8 cellular contexts compared by ENCODE assay signal in the genomic region with DNA sequence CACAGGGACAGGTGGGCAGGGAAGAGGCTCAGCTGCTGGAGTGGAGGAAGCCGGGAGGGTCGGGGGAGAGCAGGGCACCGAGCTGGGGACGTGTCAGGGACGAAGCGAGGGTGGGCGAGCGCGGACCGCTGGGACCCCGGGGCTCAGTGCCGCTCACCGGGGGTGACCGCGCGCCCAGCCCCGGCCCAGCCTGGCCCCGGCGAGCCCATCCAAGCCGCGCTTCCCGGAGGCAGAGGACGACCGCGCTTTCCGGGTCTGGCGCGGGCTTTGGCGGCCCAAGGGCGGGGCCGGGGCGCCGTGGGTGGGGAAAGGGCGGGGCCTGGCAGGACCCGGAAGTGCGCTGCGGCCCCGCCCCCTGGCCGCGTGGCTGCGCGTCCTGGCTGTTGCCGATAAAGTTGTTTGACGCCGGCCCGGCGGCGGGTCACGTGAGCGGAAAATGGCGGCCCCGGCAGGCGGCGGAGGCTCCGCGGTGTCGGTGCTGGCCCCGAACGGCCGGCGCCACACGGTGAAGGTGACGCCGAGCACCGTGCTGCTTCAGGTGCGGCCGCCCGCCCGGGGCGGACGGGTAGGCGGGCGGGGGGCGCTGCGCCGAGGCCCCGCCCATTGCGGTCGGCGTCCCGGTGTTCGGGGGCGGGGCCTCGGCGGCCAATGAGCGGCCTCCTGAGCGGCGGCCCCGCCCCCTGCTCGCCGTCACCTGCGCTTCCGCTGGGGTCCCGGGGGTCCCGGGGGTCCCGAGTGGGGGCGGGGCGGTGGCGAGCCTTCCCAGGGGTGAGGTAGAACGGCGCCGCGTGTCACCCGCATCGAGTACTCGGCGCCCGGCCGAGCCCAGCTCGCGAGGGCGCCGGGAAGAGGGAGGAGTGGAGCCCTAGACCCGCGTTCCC. TPM values are rescaled to one million over a fixed set of nuclear protein-coding genes. Genes with fewer than 3 reads are reported as not detected.
DNase-seq lines count a peak whose midpoint lies in the region; ATAC-seq and TF ChIP-seq lines count a peak whose summit lies in the region.

A gene with protein sequence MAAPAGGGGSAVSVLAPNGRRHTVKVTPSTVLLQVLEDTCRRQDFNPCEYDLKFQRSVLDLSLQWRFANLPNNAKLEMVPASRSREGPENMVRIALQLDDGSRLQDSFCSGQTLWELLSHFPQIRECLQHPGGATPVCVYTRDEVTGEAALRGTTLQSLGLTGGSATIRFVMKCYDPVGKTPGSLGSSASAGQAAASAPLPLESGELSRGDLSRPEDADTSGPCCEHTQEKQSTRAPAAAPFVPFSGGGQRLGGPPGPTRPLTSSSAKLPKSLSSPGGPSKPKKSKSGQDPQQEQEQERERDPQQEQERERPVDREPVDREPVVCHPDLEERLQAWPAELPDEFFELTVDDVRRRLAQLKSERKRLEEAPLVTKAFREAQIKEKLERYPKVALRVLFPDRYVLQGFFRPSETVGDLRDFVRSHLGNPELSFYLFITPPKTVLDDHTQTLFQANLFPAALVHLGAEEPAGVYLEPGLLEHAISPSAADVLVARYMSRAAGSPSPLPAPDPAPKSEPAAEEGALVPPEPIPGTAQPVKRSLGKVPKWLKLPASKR (plus strand): TSS at position 419 of the 881 bp plus-strand sequence. CDS start 18 bp downstream, at position 437.

- peak within 1 kb of the TSS; percentile 85 for H3K27ac ChIP-seq in fibroblast of lung (ENCODE audit: insufficient read depth, low read length)

- H3K27ac Mint-ChIP-seq in activated T-helper 1 cell treated with anti-CD3 and anti-CD28 coated beads, Interleukin-12 subunit alpha, Interleukin-12 subunit beta, Interleukin-2, Interleukin-4 antibody, amounts not matched to agents 30 ng/mL and 10 ng/mL and 1 ng/mL, durations not matched to agents 14 hours and 24 hours and 36 hours: peak within 1 kb of the TSS; percentile 99
- H3K27ac Mint-ChIP-seq in naive thymus-derived CD8-positive, alpha-beta T cell: peak within 1 kb of the TSS; percentile 91 to 99 (median 97)
- peak within 1 kb of the TSS; percentile 93 for H3K27ac Mint-ChIP-seq in stimulated activated memory B cell treated with anti-CD40 and anti-IgM and Interleukin-4, amounts not matched to agents 10 μg/mL and 1 μg/mL and 100 μg/mL, for 72 hours

- H3K4me2 ChIP-seq in fibroblast of lung (ENCODE audit: extremely low read depth, insufficient read depth, low read length): peak within 1 kb of the TSS; percentile 97

- no peaks in the 10 kb centered on the region for H3K27me3 ChIP-seq in fibroblast of lung (ENCODE audit: control insufficient read depth, insufficient read depth, low read length)

- no peak for TF ChIP-seq RAD21 in Ishikawa (IDR thresholded peaks at IDR 0.05; ENCODE audit: low read depth)

- peaks cover 32% of the 10 kb centered on the region for H3K4me1 Mint-ChIP-seq in activated T-helper 1 cell treated with anti-CD3 and anti-CD28 coated beads, Interleukin-12 subunit alpha, Interleukin-12 subunit beta, Interleukin-2, Interleukin-4 antibody, amounts not matched to agents 30 ng/mL and 10 ng/mL and 1 ng/mL, durations not matched to agents 14 hours and 24 hours and 36 hours (ENCODE audit: low read depth)
- H3K4me1 Mint-ChIP-seq in naive thymus-derived CD8-positive, alpha-beta T cell: peaks cover 14 to 50% (median 42%) of the 10 kb centered on the region in 4 donors
- peaks cover 40% of the 10 kb centered on the region for H3K4me1 Mint-ChIP-seq in stimulated activated memory B cell treated with anti-CD40 and anti-IgM and Interleukin-4, amounts not matched to agents 10 μg/mL and 1 μg/mL and 100 μg/mL, for 72 hours

- H3K4me1 ChIP-seq in fibroblast of lung (ENCODE audit: control insufficient read depth, extremely low read depth, insufficient read depth, low read length): no peaks in the 10 kb centered on the region

- H3K79me2 ChIP-seq in fibroblast of lung (ENCODE audit: control insufficient read depth, insufficient read depth, low read length): no peaks in the 10 kb centered on the region

- peak; percentile 41; the same call in 1 of the 2 replicates for TF ChIP-seq EP300 in Ishikawa (IDR thresholded peaks at IDR 0.05; ENCODE audit: borderline replicate concordance)

- POLR2A ChIA-PET in naive thymus-derived CD8-positive, alpha-beta T cell (lab: Charles Lee): interaction anchor here (0.7 to 5.4 kb wide), 11 partner anchors 10 to 739 kb away, joined by 3 to 54 read pairs (median 4); a partner anchor contains a TSS

- no peaks in the 10 kb centered on the region for H3K9me3 Mint-ChIP-seq in activated T-helper 1 cell treated with anti-CD3 and anti-CD28 coated beads, Interleukin-12 subunit alpha, Interleukin-12 subunit beta, Interleukin-2, Interleukin-4 antibody, amounts not matched to agents 30 ng/mL and 10 ng/mL and 1 ng/mL, durations not matched to agents 14 hours and 24 hours and 36 hours
- peaks cover 0 to 2% (median 0%) of the 10 kb centered on the region in 9 donors for H3K9me3 Mint-ChIP-seq in naive thymus-derived CD8-positive, alpha-beta T cell
- no peaks in the 10 kb centered on the region for H3K9me3 Mint-ChIP-seq in stimulated activated memory B cell treated with anti-CD40 and anti-IgM and Interleukin-4, amounts not matched to agents 10 μg/mL and 1 μg/mL and 100 μg/mL, for 72 hours

- DNase-seq in DMS53 (lab: John Stamatoyannopoulos, UW) (peak; percentile 98), RKO (ENCODE audit: low spot score) (peak; percentile 87), fibroblast of lung (ENCODE audit: low read depth in 2 of 2) (peak; percentile 85 to 91)
- peak; percentile 86 for DNase-seq in activated T-helper 1 cell treated with anti-CD3 and anti-CD28 coated beads, Interleukin-12 subunit alpha, Interleukin-12 subunit beta, Interleukin-2, Interleukin-4 antibody, amounts not matched to agents 30 ng/mL and 10 ng/mL and 1 ng/mL, durations not matched to agents 14 hours and 24 hours and 36 hours (ENCODE audit: low spot score)
- DNase-seq in naive thymus-derived CD8-positive, alpha-beta T cell: peak; percentile 80 to 97 (median 92)

- H3K9ac ChIP-seq in fibroblast of lung (ENCODE audit: insufficient read depth, low read length): peak within 1 kb of the TSS; percentile 96

- peak within 1 kb of the TSS; percentile 70 to 88 (median 78) for H3K4me3 ChIP-seq in fibroblast of lung (replicated peaks in 1 of 4; ENCODE audit: control extremely low read depth in 1 of 4, insufficient read depth in 1 of 4, low read depth in 3 of 4, low read length in 4 of 4)

- peak within 1 kb of the TSS; percentile 97 for H3K4me3 Mint-ChIP-seq in activated T-helper 1 cell treated with anti-CD3 and anti-CD28 coated beads, Interleukin-12 subunit alpha, Interleukin-12 subunit beta, Interleukin-2, Interleukin-4 antibody, amounts not matched to agents 30 ng/mL and 10 ng/mL and 1 ng/mL, durations not matched to agents 14 hours and 24 hours and 36 hours
- H3K4me3 Mint-ChIP-seq in naive thymus-derived CD8-positive, alpha-beta T cell: peak within 1 kb of the TSS; percentile 92 to 97 (median 96)
- H3K4me3 Mint-ChIP-seq in stimulated activated memory B cell treated with anti-CD40 and anti-IgM and Interleukin-4, amounts not matched to agents 10 μg/mL and 1 μg/mL and 100 μg/mL, for 72 hours: peak within 1 kb of the TSS; percentile 97

- intact Hi-C loops in activated T-helper 1 cell treated with anti-CD3 and anti-CD28 coated beads, Interleukin-12 subunit alpha, Interleukin-12 subunit beta, Interleukin-2, Interleukin-4 antibody, amounts not matched to agents 30 ng/mL and 10 ng/mL and 1 ng/mL, durations not matched to agents 14 hours and 24 hours and 36 hours (cut with micrococcal nuclease): loop anchor here (1.0 to 5.0 kb wide), 5 partner anchors 9 to 105 kb away; a partner anchor contains a TSS

- peak within 1 kb of the TSS; percentile 85 for H2AFZ ChIP-seq in fibroblast of lung (ENCODE audit: low read length)

- H3K36me3 ChIP-seq in fibroblast of lung (ENCODE audit: control insufficient read depth, insufficient read depth, low read length): peaks cover 1% of the 10 kb centered on the region

- H4K20me1 ChIP-seq in fibroblast of lung (ENCODE audit: control insufficient read depth, extremely low read depth, insufficient read depth, low read length): no peaks in the 10 kb centered on the region

- no peak for TF ChIP-seq CTCF in fibroblast of lung (conservative IDR thresholded peaks at IDR 0.05 in 1 of 2, IDR thresholded peaks at IDR 0.05 in 1 of 2; ENCODE audit: low read depth in 1 of 2, low read length in 2 of 2)

- peaks cover 7% of the 10 kb centered on the region for H3K36me3 Mint-ChIP-seq in activated T-helper 1 cell treated with anti-CD3 and anti-CD28 coated beads, Interleukin-12 subunit alpha, Interleukin-12 subunit beta, Interleukin-2, Interleukin-4 antibody, amounts not matched to agents 30 ng/mL and 10 ng/mL and 1 ng/mL, durations not matched to agents 14 hours and 24 hours and 36 hours (ENCODE audit: low read depth)
- H3K36me3 Mint-ChIP-seq in naive thymus-derived CD8-positive, alpha-beta T cell: peaks cover 0 to 4% (median 3%) of the 10 kb centered on the region in 3 donors
- H3K36me3 Mint-ChIP-seq in stimulated activated memory B cell treated with anti-CD40 and anti-IgM and Interleukin-4, amounts not matched to agents 10 μg/mL and 1 μg/mL and 100 μg/mL, for 72 hours: peaks cover 17% of the 10 kb centered on the region

- peaks cover 9% of the 10 kb centered on the region for H3K27me3 Mint-ChIP-seq in activated T-helper 1 cell treated with anti-CD3 and anti-CD28 coated beads, Interleukin-12 subunit alpha, Interleukin-12 subunit beta, Interleukin-2, Interleukin-4 antibody, amounts not matched to agents 30 ng/mL and 10 ng/mL and 1 ng/mL, durations not matched to agents 14 hours and 24 hours and 36 hours (ENCODE audit: insufficient read depth)
- peaks cover 0 to 2% (median 0%) of the 10 kb centered on the region in 5 donors for H3K27me3 Mint-ChIP-seq in naive thymus-derived CD8-positive, alpha-beta T cell
- H3K27me3 Mint-ChIP-seq in stimulated activated memory B cell treated with anti-CD40 and anti-IgM and Interleukin-4, amounts not matched to agents 10 μg/mL and 1 μg/mL and 100 μg/mL, for 72 hours: no peaks in the 10 kb centered on the region

- no peaks in the 10 kb centered on the region for H3K9me3 ChIP-seq in fibroblast of lung (ENCODE audit: control insufficient read depth, insufficient read depth, low read depth, low read length)

- peak; percentile 73 for ATAC-seq in GM21576 (IDR thresholded peaks at IDR 0.05; ENCODE audit: unreplicated experiment)
- ATAC-seq in naive thymus-derived CD8-positive, alpha-beta T cell: peak; percentile 82 to 92
- ATAC-seq in stimulated activated memory B cell treated with anti-CD40 and anti-IgM and Interleukin-4, amounts not matched to agents 10 μg/mL and 1 μg/mL and 100 μg/mL, for 72 hours: peak; percentile 97

RNA-seq across cellular contexts. Expression of the gene that starts here (rescaled TPM):
- 32.2 and 33.8 TPM in 2 replicates for total RNA-seq in activated T-helper 1 cell treated with anti-CD3 and anti-CD28 coated beads, Interleukin-12 subunit alpha, Interleukin-12 subunit beta, Interleukin-2, Interleukin-4 antibody, amounts not matched to agents 30 ng/mL and 10 ng/mL and 1 ng/mL, durations not matched to agents 14 hours and 24 hours and 36 hours
- total RNA-seq in fibroblast of lung: 22.3 and 35.7 TPM in 2 replicates
- 6.3 and 8.3 TPM in 2 replicates for polyA plus RNA-seq in fibroblast of lung
- 15.6 and 19.2 TPM in 2 replicates for polyA plus RNA-seq in fibroblast of lung (2012)
- 18.5 and 24.8 TPM in 2 replicates for polyA minus RNA-seq in fibroblast of lung (ENCODE audit: low replicate concordance)
- 10 to 100 TPM; 43.0 to 47.7 TPM for total RNA-seq in naive thymus-derived CD8-positive, alpha-beta T cell
- 10 to 100 TPM; 28.1 to 33.4 (median 29.1) TPM for polyA plus RNA-seq in naive thymus-derived CD8-positive, alpha-beta T cell

Comparison
In these comparisons a context has a peak if more than half of its experiments do, and no peak if none do; other contexts are left out.
1. Peak in every context shown above with its lines: DNase-seq, ATAC-seq, H3K4me3 ChIP-seq and H3K27ac ChIP-seq.